32 cellular contexts compared by ENCODE assay signal in genomic region chr18:44958450-44958849, GRCh38.
DNase-seq lines count a peak whose midpoint lies in the region; ATAC-seq, FAIRE-seq and TF ChIP-seq lines count a peak whose summit lies in the region.
"Had no signal": no experiment of that assay in that cellular context is flagged by ENCODE, and none has a peak within 500 bp of the region (broad histone marks: within the 10 kb centered on the region; RNA-seq: fewer than 3 reads in every experiment).

No MANE protein-coding gene starts in this region.

- H2AK5ac ChIP-seq in mesendoderm (ENCODE audit: low read length) = no peak overlapping the region

- no peak overlapping the region for H4K8ac ChIP-seq in mesendoderm (ENCODE audit: low read depth, low read length)

- no peak overlapping the region for H4K5ac ChIP-seq in mesendoderm (ENCODE audit: low read length)

- H3K4me1 ChIP-seq in CD8-positive, alpha-beta memory T cell (ENCODE audit: insufficient read depth, low read length) = no peaks in the 10 kb centered on the region
- H3K4me1 ChIP-seq in left lung = no peaks in the 10 kb centered on the region
- no peaks in the 10 kb centered on the region for H3K4me1 ChIP-seq in mesendoderm (ENCODE audit: control insufficient read depth, low read depth, low read length)

- H2BK5ac ChIP-seq in mesendoderm (ENCODE audit: low read length) = no peak overlapping the region

- no peaks in the 10 kb centered on the region for H3K27me3 ChIP-seq in BJ (ENCODE audit: control insufficient read depth, insufficient read depth, low read length)
- H3K27me3 ChIP-seq in bronchial epithelial cell (ENCODE audit: control insufficient read depth, insufficient read depth, low read length) = no peaks in the 10 kb centered on the region
- no peaks in the 10 kb centered on the region for H3K27me3 ChIP-seq in CD8-positive, alpha-beta memory T cell (ENCODE audit: insufficient read depth, low read length, poor library complexity, severe bottlenecking)
- H3K27me3 ChIP-seq in left lung = no peaks in the 10 kb centered on the region
- H3K27me3 ChIP-seq in mesendoderm (ENCODE audit: insufficient read depth, low read length, poor library complexity) = no peaks in the 10 kb centered on the region
- H3K27me3 ChIP-seq: BLaER1 treated with 17β-estradiol and CSF1 and Interleukin-3, amounts not matched to agents 10 nM and 100 nM; body of pancreas; heart right ventricle; tibial artery had no signal

- no peak overlapping the region for H2BK15ac ChIP-seq in mesendoderm (replicated peaks; ENCODE audit: low read depth)

- no peaks in the 10 kb centered on the region for H3K27me3 Mint-ChIP-seq in memory B cell
- peaks cover 0 to 1% of the 10 kb centered on the region in 2 donors for H3K27me3 Mint-ChIP-seq in CD8-positive, alpha-beta memory T cell
- H3K27me3 Mint-ChIP-seq: activated CD8-positive, alpha-beta memory T cell treated with anti-CD3 and anti-CD28 coated beads, Interleukin-2, amount 10 ng/mL, durations not matched to agents 7 days and 5 days; stimulated activated naive CD8-positive, alpha-beta T cell treated with anti-CD3 and anti-CD28 coated beads, Interleukin-15, amount 100 ng/mL, for 72 hours had no signal

- no peak overlapping the region for H2BK120ac ChIP-seq in mesendoderm (ENCODE audit: low read depth, low read length)

- intact Hi-C loops in left lung (cut with DNase I) = no loop called here

- H3K23ac ChIP-seq in mesendoderm (ENCODE audit: low read length) = no peak overlapping the region

- no peak overlapping the region for H3K18ac ChIP-seq in mesendoderm (ENCODE audit: low read length)

- DNase-seq in BJ (ENCODE audit: low read depth) = peak; percentile 2
- DNase-seq in LNCaP clone FGC (ENCODE audit: low read depth) = peak; percentile 54
- peak; percentile 81 for DNase-seq in bronchial epithelial cell (ENCODE audit: low read depth)
- no peak for DNase-seq in memory B cell (ENCODE audit: low spot score in 2 of 2)
- no peak for DNase-seq in CD8-positive, alpha-beta memory T cell
- no peak for DNase-seq in HK-2 (ENCODE audit: unreplicated experiment)
- no peak for DNase-seq in left lung
- no peak for DNase-seq in mesendoderm
- DNase-seq: ACHN; activated CD4-positive, alpha-beta T cell treated with anti-CD3 and anti-CD28 coated beads, Interleukin-2, amount 50 U/mL, for 1 hour; activated CD8-positive, alpha-beta memory T cell treated with anti-CD3 and anti-CD28 coated beads, Interleukin-2, amount 10 ng/mL, durations not matched to agents 7 days and 5 days; activated naive CD4-positive, alpha-beta T cell; activated T-cell treated with anti-CD3 and anti-CD28 coated beads, Interleukin-2, amount 50 U/mL, for 48 hours; body of pancreas; COR-L47; DMS79 treated with DMSO at 0.1 percent for 48 hours; heart right ventricle; HFFc6; left cardiac atrium; MV-4-11; NCI-H146; NCI-H2171 treated with DMSO at 0.1 percent for 48 hours; NCI-H524; PC-9; SIG-M5; small intestine; stimulated activated naive CD8-positive, alpha-beta T cell treated with anti-CD3 and anti-CD28 coated beads, Interleukin-15, amount 100 ng/mL, for 72 hours; tibial artery had no signal

- H3K36me3 Mint-ChIP-seq in memory B cell = peaks cover 64% of the 10 kb centered on the region
- peaks cover 0 to 4% (median 0%) of the 10 kb centered on the region in 3 donors for H3K36me3 Mint-ChIP-seq in CD8-positive, alpha-beta memory T cell
- H3K36me3 Mint-ChIP-seq: WTC11 had no signal

- no peak overlapping the region for H3K4me2 ChIP-seq in mesendoderm (ENCODE audit: low read length)
- H3K4me2 ChIP-seq: GM23338, PC-9 had no signal

- no peak overlapping the region for H3K56ac ChIP-seq in mesendoderm (ENCODE audit: low read length)

- H3K36me3 ChIP-seq in BJ (ENCODE audit: control insufficient read depth, insufficient read depth, low read length) (no peaks in the 10 kb centered on the region), bronchial epithelial cell (ENCODE audit: control insufficient read depth, insufficient read depth, low read length) (no peaks in the 10 kb centered on the region), left lung (no peaks in the 10 kb centered on the region), mesendoderm (ENCODE audit: control insufficient read depth, insufficient read depth, low read length) (no peaks in the 10 kb centered on the region)
- no peaks in the 10 kb centered on the region for H3K36me3 ChIP-seq in CD8-positive, alpha-beta memory T cell (ENCODE audit: insufficient read depth, low read length)

- H3K9me3 ChIP-seq in CD8-positive, alpha-beta memory T cell (ENCODE audit: low read length) = no peaks in the 10 kb centered on the region
- H3K9me3 ChIP-seq in left lung = no peaks in the 10 kb centered on the region
- H3K9me3 ChIP-seq: body of pancreas, heart right ventricle, tibial artery had no signal

- POLR2A ChIA-PET in BJ (lab: Charles Lee) = no interaction called here
- POLR2A ChIA-PET in CD8-positive, alpha-beta memory T cell (lab: Charles Lee) = no interaction called here

- TF ChIP-seq CTCF in BJ (IDR thresholded peaks at IDR 0.05; ENCODE audit: insufficient read depth, low read depth, low read length) (no peak), LNCaP clone FGC (IDR thresholded peaks at IDR 0.05; ENCODE audit: control insufficient read depth, extremely low read depth, insufficient read depth) (no peak), bronchial epithelial cell (IDR thresholded peaks at IDR 0.05; ENCODE audit: insufficient read depth, low read length, severe bottlenecking) (no peak), left lung (IDR thresholded peaks at IDR 0.05) (no peak)

- CTCF ChIA-PET in BJ (lab: Yijun Ruan, JAX) = no interaction called here
- CTCF ChIA-PET in CD8-positive, alpha-beta memory T cell (lab: Charles Lee) = no interaction called here

- H3K27ac Mint-ChIP-seq in memory B cell = peak overlapping the region; percentile 33
- no peak overlapping the region for H3K27ac Mint-ChIP-seq in CD8-positive, alpha-beta memory T cell
- H3K27ac Mint-ChIP-seq: activated CD8-positive, alpha-beta memory T cell treated with anti-CD3 and anti-CD28 coated beads, Interleukin-2, amount 10 ng/mL, durations not matched to agents 7 days and 5 days; GM23338; HFFc6; stimulated activated naive CD8-positive, alpha-beta T cell treated with anti-CD3 and anti-CD28 coated beads, Interleukin-15, amount 100 ng/mL, for 72 hours; WTC11 had no signal

- no peaks in the 10 kb centered on the region for H3K79me1 ChIP-seq in mesendoderm (ENCODE audit: low read length)

- no peak for FAIRE-seq in bronchial epithelial cell (lab: Jason Lieb, UNC)
- FAIRE-seq: small intestine had no signal

- H3K4me3 ChIP-seq in BJ (ENCODE audit: low read depth, low read length) = no peak overlapping the region
- H3K4me3 ChIP-seq in LNCaP clone FGC (ENCODE audit: low read depth, low read length) = no peak overlapping the region
- no peak overlapping the region for H3K4me3 ChIP-seq in bronchial epithelial cell (ENCODE audit: low read depth, low read length)
- no peak overlapping the region for H3K4me3 ChIP-seq in CD8-positive, alpha-beta memory T cell (ENCODE audit: low read length)
- H3K4me3 ChIP-seq in left lung = no peak overlapping the region
- no peak overlapping the region for H3K4me3 ChIP-seq in mesendoderm (ENCODE audit: low read length)
- H3K4me3 ChIP-seq: BLaER1 treated with 17β-estradiol and CSF1 and Interleukin-3, amounts not matched to agents 10 nM and 100 nM; body of pancreas; GM23338; heart right ventricle; PC-9; tibial artery had no signal

- no peak overlapping the region for H3K4ac ChIP-seq in mesendoderm (ENCODE audit: low read depth, low read length)

- H3K79me2 ChIP-seq in mesendoderm (ENCODE audit: control insufficient read depth, insufficient read depth, low read length) = no peaks in the 10 kb centered on the region

- H3K4me3 Mint-ChIP-seq in memory B cell = no peak overlapping the region
- no peak overlapping the region for H3K4me3 Mint-ChIP-seq in CD8-positive, alpha-beta memory T cell
- H3K4me3 Mint-ChIP-seq: activated CD8-positive, alpha-beta memory T cell treated with anti-CD3 and anti-CD28 coated beads, Interleukin-2, amount 10 ng/mL, durations not matched to agents 7 days and 5 days; GM23338; HFFc6; stimulated activated naive CD8-positive, alpha-beta T cell treated with anti-CD3 and anti-CD28 coated beads, Interleukin-15, amount 100 ng/mL, for 72 hours; WTC11 had no signal

- H3K9ac ChIP-seq in mesendoderm (ENCODE audit: low read length) = no peak overlapping the region
- H3K9ac ChIP-seq: BLaER1 treated with 17β-estradiol and CSF1 and Interleukin-3, amounts not matched to agents 10 nM and 100 nM had no signal

- H3K4me1 Mint-ChIP-seq in memory B cell = peaks cover 24% of the 10 kb centered on the region
- no peaks in the 10 kb centered on the region for H3K4me1 Mint-ChIP-seq in CD8-positive, alpha-beta memory T cell
- H3K4me1 Mint-ChIP-seq: activated CD8-positive, alpha-beta memory T cell treated with anti-CD3 and anti-CD28 coated beads, Interleukin-2, amount 10 ng/mL, durations not matched to agents 7 days and 5 days; stimulated activated naive CD8-positive, alpha-beta T cell treated with anti-CD3 and anti-CD28 coated beads, Interleukin-15, amount 100 ng/mL, for 72 hours; WTC11 had no signal

- H3K9me3 Mint-ChIP-seq in memory B cell = no peaks in the 10 kb centered on the region
- no peaks in the 10 kb centered on the region for H3K9me3 Mint-ChIP-seq in CD8-positive, alpha-beta memory T cell
- H3K9me3 Mint-ChIP-seq: GM23338; stimulated activated naive CD8-positive, alpha-beta T cell treated with anti-CD3 and anti-CD28 coated beads, Interleukin-15, amount 100 ng/mL, for 72 hours; WTC11 had no signal

- ATAC-seq in memory B cell (ENCODE audit: low read depth) (no peak), left lung (no peak)
- ATAC-seq: activated CD8-positive, alpha-beta memory T cell treated with anti-CD3 and anti-CD28 coated beads, Interleukin-2, amount 10 ng/mL, durations not matched to agents 7 days and 5 days; body of pancreas; GM23338; heart right ventricle; stimulated activated naive CD8-positive, alpha-beta T cell treated with anti-CD3 and anti-CD28 coated beads, Interleukin-15, amount 100 ng/mL, for 72 hours; WTC11 had no signal

- no peak overlapping the region for H3K27ac ChIP-seq in CD8-positive, alpha-beta memory T cell (ENCODE audit: low read depth, low read length)
- H3K27ac ChIP-seq in left lung (no peak overlapping the region), mesendoderm (ENCODE audit: low read depth, low read length) (no peak overlapping the region)
- H3K27ac ChIP-seq: BLaER1 treated with 17β-estradiol and CSF1 and Interleukin-3, amounts not matched to agents 10 nM and 100 nM; body of pancreas; heart right ventricle; HL-60; PC-9; tibial artery had no signal

Comparison
In these comparisons a context has a peak if more than half of its experiments do, and no peak if none do; other contexts are left out.
1. DNase-seq: peak in BJ (single experiment), LNCaP clone FGC (single experiment) and bronchial epithelial cell (single experiment); none in memory B cell (0 of 2), CD8-positive, alpha-beta memory T cell (0 of 5), HK-2 (single experiment), left lung (0 of 2) and mesendoderm (single experiment).